ENCODE assay signal across 9 cellular contexts in genomic region chr2:62475172-62476011, GRCh38. TPM values are rescaled to one million over a fixed set of nuclear protein-coding genes. Genes with fewer than 3 reads are reported as not detected.
DNase-seq lines count a peak whose midpoint lies in the region; ATAC-seq, FAIRE-seq and TF ChIP-seq lines count a peak whose summit lies in the region.
"Had no signal": no experiment of that assay in that cellular context is flagged by ENCODE, and none has a peak within 500 bp of the region (broad histone marks: within the 10 kb centered on the region; RNA-seq: fewer than 3 reads in every experiment).

No MANE protein-coding gene starts in this region.

- no peaks in the 10 kb centered on the region for H3K36me3 ChIP-seq in CD8-positive, alpha-beta memory T cell (ENCODE audit: insufficient read depth, low read length)

- peak overlapping the region; percentile 9 for H3K4me3 ChIP-seq in CD8-positive, alpha-beta memory T cell (ENCODE audit: low read length)
- H3K4me3 ChIP-seq: GM12878 had no signal

- peaks cover 19 to 28% (median 21%) of the 10 kb centered on the region in 3 donors for H3K4me1 Mint-ChIP-seq in CD8-positive, alpha-beta memory T cell
- H3K4me1 Mint-ChIP-seq in osteocyte (ENCODE audit: unreplicated experiment), result peaks cover 30% of the 10 kb centered on the region

- POLR2A ChIA-PET in CD8-positive, alpha-beta memory T cell (lab: Charles Lee), result no interaction called here

- FAIRE-seq in HTR-8/SVneo (lab: Jason Lieb, UNC), result no peak
- FAIRE-seq: GM12878 had no signal

- no peak for TF ChIP-seq CTCF in osteocyte (IDR thresholded peaks at IDR 0.05)

- ATAC-seq in HG02938 (IDR thresholded peaks at IDR 0.05; ENCODE audit: unreplicated experiment), result no peak
- ATAC-seq in GM19395 (IDR thresholded peaks at IDR 0.05; ENCODE audit: unreplicated experiment), result no peak
- ATAC-seq: GM12878 had no signal

- no peaks in the 10 kb centered on the region for H3K9me3 ChIP-seq in CD8-positive, alpha-beta memory T cell (ENCODE audit: low read length)

- H3K4me3 Mint-ChIP-seq in CD8-positive, alpha-beta memory T cell, result peak overlapping the region; percentile 57 to 74 (median 69)
- H3K4me3 Mint-ChIP-seq in osteocyte (ENCODE audit: unreplicated experiment), result no peak overlapping the region

- peaks cover 9% of the 10 kb centered on the region for H3K4me1 ChIP-seq in CD8-positive, alpha-beta memory T cell (ENCODE audit: insufficient read depth, low read length)

- peak overlapping the region; percentile 52 to 91 (median 72) for H3K27ac Mint-ChIP-seq in CD8-positive, alpha-beta memory T cell
- H3K27ac Mint-ChIP-seq in osteocyte (ENCODE audit: unreplicated experiment), result peak overlapping the region; percentile 81

- H3K9me3 Mint-ChIP-seq in CD8-positive, alpha-beta memory T cell, result no peaks in the 10 kb centered on the region
- peaks cover 5% of the 10 kb centered on the region for H3K9me3 Mint-ChIP-seq in osteocyte (ENCODE audit: unreplicated experiment)

- H3K27me3 Mint-ChIP-seq in CD8-positive, alpha-beta memory T cell, result peaks cover 0 to 4% of the 10 kb centered on the region in 2 donors
- peaks cover 8% of the 10 kb centered on the region for H3K27me3 Mint-ChIP-seq in osteocyte (ENCODE audit: unreplicated experiment)

- no peaks in the 10 kb centered on the region for H3K27me3 ChIP-seq in CD8-positive, alpha-beta memory T cell (ENCODE audit: insufficient read depth, low read length, poor library complexity, severe bottlenecking)

- H3K27ac ChIP-seq in CD8-positive, alpha-beta memory T cell (ENCODE audit: low read depth, low read length), result no peak overlapping the region

- CTCF ChIA-PET in CD8-positive, alpha-beta memory T cell (lab: Charles Lee), result interaction anchor here (3.3 kb wide), 1 partner anchor 18 kb away, joined by 12 read pairs; no protein-coding TSS in a partner anchor

- no peaks in the 10 kb centered on the region for H3K36me3 Mint-ChIP-seq in CD8-positive, alpha-beta memory T cell
- H3K36me3 Mint-ChIP-seq in osteocyte (ENCODE audit: unreplicated experiment), result no peaks in the 10 kb centered on the region

- DNase-seq in CD8-positive, alpha-beta memory T cell, result peak in 4 of 5 donors; percentile 2 to 49 (median 9)
- peak; percentile 59 for DNase-seq in NCI-H345 (lab: John Stamatoyannopoulos, UW)
- peak; percentile 73 for DNase-seq in fibroblast of gingiva (ENCODE audit: low read depth)
- no peak for DNase-seq in osteocyte (ENCODE audit: extremely low spot score, unreplicated experiment)
- no peak for DNase-seq in HTR-8/SVneo (ENCODE audit: insufficient read length, low spot score)
- DNase-seq in NCI-H1417 treated with DMSO at 0.1 percent for 48 hours (lab: John Stamatoyannopoulos, UW), result no peak

RNA-seq across cellular contexts. Expression of gene TMEM17, which starts 30.6 kb away (rescaled TPM):
- under 1 TPM; 0.35 to 0.84 TPM for total RNA-seq in CD8-positive, alpha-beta memory T cell
- polyA plus RNA-seq in CD8-positive, alpha-beta memory T cell, result not detected
- 2.1 and 2.6 TPM in 2 replicates for total RNA-seq in osteocyte

Comparison
In these comparisons a context has a peak if more than half of its experiments do, and no peak if none do; other contexts are left out.
1. DNase-seq: peak in CD8-positive, alpha-beta memory T cell (4 of 5), NCI-H345 (single experiment) and fibroblast of gingiva (single experiment); none in osteocyte (single experiment), HTR-8/SVneo (single experiment) and NCI-H1417 treated with DMSO at 0.1 percent for 48 hours (single experiment).